33 cellular contexts compared by ENCODE assay signal in genomic region chr9:86958203-86958602, GRCh38.
"Had no signal": no experiment of that assay in that cellular context is flagged by ENCODE, and none has a peak within 500 bp of the region (broad histone marks: within the 10 kb centered on the region; RNA-seq: fewer than 3 reads in every experiment).

No MANE protein-coding gene starts in this region.

- H3K27ac ChIP-seq: adrenal gland, ascending aorta, body of pancreas, brain microvascular endothelial cell, breast epithelium, cardiac muscle cell had no signal

- FAIRE-seq: astrocyte, bronchial epithelial cell, colon had no signal

- H3K27me3 ChIP-seq: adrenal gland, ascending aorta, body of pancreas, brain microvascular endothelial cell, breast epithelium, cardiac muscle cell had no signal

- H3K9me3 ChIP-seq: adrenal gland, ascending aorta, body of pancreas, breast epithelium had no signal

- H3K4me1 ChIP-seq: adrenal gland, ascending aorta, breast epithelium had no signal

- ATAC-seq: activated naive CD4-positive, alpha-beta T cell treated with anti-CD3 and anti-CD28 coated beads, Interleukin-2, amount 50 U/mL, for 72 hours; activated naive CD8-positive, alpha-beta T cell treated with anti-CD3 and anti-CD28 coated beads, Interleukin-2, amount 50 U/mL, for 24 hours; activated T-cell treated with anti-CD3 and anti-CD28 coated beads, Interleukin-2, amount 50 U/mL, for 4 hours; activated T-cell treated with anti-CD3 and anti-CD28 coated beads, Interleukin-2, amount 50 U/mL, for 72 hours; activated T-helper 17 cell treated with anti-CD3 and anti-CD28 coated beads, Interleukin-2, amount 50 U/mL, for 72 hours; body of pancreas had no signal

- H3K4me3 ChIP-seq: adrenal gland, ascending aorta, body of pancreas, breast epithelium, cardiac muscle cell had no signal

- DNase-seq: activated effector memory CD4-positive, alpha-beta T cell treated with anti-CD3 and anti-CD28 coated beads, Interleukin-2, amount 50 U/mL, for 16 hours; activated effector memory CD4-positive, alpha-beta T cell treated with Interleukin-2 at 50 U/mL for 16 hours; activated gamma-delta T cell; activated gamma-delta T cell treated with Interleukin-2 at 50 U/mL for 16 hours; activated naive CD4-positive, alpha-beta T cell; activated naive CD4-positive, alpha-beta T cell treated with anti-CD3 and anti-CD28 coated beads for 36 hours; activated naive CD4-positive, alpha-beta T cell treated with anti-CD3 and anti-CD28 coated beads, Interleukin-2, amount 10 ng/mL, durations not matched to agents 7 days and 5 days; activated naive CD4-positive, alpha-beta T cell treated with anti-CD3 and anti-CD28 coated beads, Interleukin-2, amount 50 U/mL, for 16 hours; activated naive CD4-positive, alpha-beta T cell treated with Interleukin-2 at 50 U/mL for 16 hours; activated naive CD8-positive, alpha-beta T cell treated with anti-CD3 and anti-CD28 coated beads for 36 hours; activated naive CD8-positive, alpha-beta T cell treated with anti-CD3 and anti-CD28 coated beads, Interleukin-2, amount 10 ng/mL, durations not matched to agents 7 days and 5 days; activated naive CD8-positive, alpha-beta T cell treated with anti-CD3 and anti-CD28 coated beads, Interleukin-2, amount 50 U/mL, for 24 hours; activated T-cell treated with anti-CD3 and anti-CD28 coated beads, Interleukin-2, amount 50 U/mL, for 4 hours; activated T-cell treated with anti-CD3 and anti-CD28 coated beads, Interleukin-2, amount 50 U/mL, for 48 hours; activated T-cell treated with anti-CD3 and anti-CD28 coated beads, Interleukin-2, amount 50 U/mL, for 72 hours; adrenal gland; amniotic stem cell; amygdala; anterior cingulate cortex; aorta; body of pancreas; brain microvascular endothelial cell; caudate nucleus; central memory CD4-positive, alpha-beta T cell; cerebellar nuclear complex had no signal

- H3K36me3 ChIP-seq: adrenal gland, ascending aorta, brain microvascular endothelial cell, breast epithelium, cardiac muscle cell had no signal
